Comparison of ENCODE assay signal across 2 cellular contexts in the genomic region with DNA sequence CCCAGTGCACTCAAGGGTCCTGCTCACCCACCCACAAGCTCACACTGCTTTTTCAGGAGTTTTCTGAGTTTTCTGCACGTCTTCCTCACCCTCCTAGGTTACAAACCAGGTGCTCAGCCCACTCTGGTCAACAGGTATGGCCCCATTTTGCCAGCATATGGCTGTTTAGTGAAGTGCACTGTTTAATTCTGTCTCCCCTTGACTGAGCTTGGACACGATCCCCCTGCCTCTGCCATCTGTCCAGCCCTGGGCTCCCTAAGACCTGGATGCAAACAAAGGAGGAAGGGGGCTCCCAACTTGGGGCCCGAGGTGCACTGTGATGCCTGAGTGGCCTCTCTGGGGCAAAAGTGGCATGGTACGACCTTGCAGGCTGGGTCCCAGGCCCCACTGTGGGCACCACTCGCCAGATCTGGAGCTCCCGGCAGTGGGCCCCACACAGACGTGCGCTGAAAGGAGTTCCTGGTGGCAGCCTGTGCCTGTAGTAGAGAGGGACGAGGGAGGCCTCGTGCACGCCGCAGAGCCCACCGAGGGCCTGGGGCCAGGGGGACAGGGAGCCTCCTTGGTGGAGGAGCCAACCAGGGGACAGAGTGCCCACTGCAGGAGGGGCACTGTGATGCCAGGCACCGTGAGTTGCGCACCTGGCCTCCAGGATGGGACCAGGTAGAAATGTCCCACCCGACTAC.
TF ChIP-seq lines count a peak whose summit lies in the region.

No MANE protein-coding gene starts in this region.

TF ChIP-seq in IMR-90, 13 proteins besides CTCF, POLR2A, EP300 and RAD21:
- no peak for TF ChIP-seq FOS (IDR thresholded peaks at IDR 0.05; ENCODE audit: low read depth, low read length)
- no peak for TF ChIP-seq MXI1 (IDR thresholded peaks at IDR 0.05; ENCODE audit: borderline replicate concordance, low read depth, low read length)
- TF ChIP-seq MAZ (IDR thresholded peaks at IDR 0.05; ENCODE audit: borderline replicate concordance, low read depth, low read length), result no peak
- no peak for TF ChIP-seq ELK1 (IDR thresholded peaks at IDR 0.05; ENCODE audit: borderline replicate concordance, low read depth, low read length)
- no peak for TF ChIP-seq NFE2L2 (IDR thresholded peaks at IDR 0.05; ENCODE audit: low read depth, low read length)
- no peak for TF ChIP-seq RCOR1 (IDR thresholded peaks at IDR 0.05; ENCODE audit: insufficient replicate concordance, low read length)

TF ChIP-seq in K562, 482 proteins besides CTCF, POLR2A, EP300 and RAD21 (continues in another document):
- TF ChIP-seq ZNF12 (CRISPR knock-in tag; IDR thresholded peaks at IDR 0.05) (no peak), ZNF436 (CRISPR knock-in tag; IDR thresholded peaks at IDR 0.05) (no peak), HNRNPLL (IDR thresholded peaks at IDR 0.05; ENCODE audit: low read depth, low read length, poor library complexity, severe bottlenecking) (no peak), FIP1L1 (IDR thresholded peaks at IDR 0.05; ENCODE audit: low read depth, low read length, poor library complexity, severe bottlenecking) (no peak), XRCC4 (IDR thresholded peaks at IDR 0.05; ENCODE audit: extremely low read depth, insufficient read depth, insufficient read length) (no peak), HCFC1 (IDR thresholded peaks at IDR 0.05; ENCODE audit: low read depth, low read length) (no peak), ERF (CRISPR knock-in tag; IDR thresholded peaks at IDR 0.05) (no peak), TARDBP (IDR thresholded peaks at IDR 0.05) (no peak), PHF20 (IDR thresholded peaks at IDR 0.05; ENCODE audit: partially characterized antibody) (no peak), PHB (CRISPR knock-in tag; IDR thresholded peaks at IDR 0.05) (peak; percentile 33; the same call in 1 of the 2 replicates), ID3 (CRISPR knock-in tag; IDR thresholded peaks at IDR 0.05) (no peak), ID3 (tag; IDR thresholded peaks at IDR 0.05) (0 out of 2 replicates have a peak, but pooled peaks have one; percentile 15), ZBTB33 (CRISPR knock-in tag; IDR thresholded peaks at IDR 0.05) (no peak), TAF15 (IDR thresholded peaks at IDR 0.05; ENCODE audit: low read depth, low read length) (no peak), ZNF75A (CRISPR knock-in tag; IDR thresholded peaks at IDR 0.05) (no peak), RBM25 (IDR thresholded peaks at IDR 0.05; ENCODE audit: low read depth, low read length, severe bottlenecking) (no peak), BCLAF1 (IDR thresholded peaks at IDR 0.05; ENCODE audit: borderline replicate concordance in 1 of 2, control insufficient read depth in 1 of 2, low read depth in 2 of 2, low read length in 1 of 2) (no peak), RBBP5 (IDR thresholded peaks at IDR 0.05; ENCODE audit: borderline replicate concordance, insufficient read depth, low read length, poor library complexity, severe bottlenecking) (peak; percentile 12), ZNF717 (CRISPR knock-in tag; IDR thresholded peaks at IDR 0.05) (no peak), ZBTB11 (CRISPR knock-in tag; IDR thresholded peaks at IDR 0.05) (no peak), FOXA1 (IDR thresholded peaks at IDR 0.05; ENCODE audit: borderline replicate concordance) (no peak), KLF10 (CRISPR knock-in tag; IDR thresholded peaks at IDR 0.05) (no peak), POU5F1 (IDR thresholded peaks at IDR 0.05; ENCODE audit: borderline replicate concordance, low read depth, low read length, partially characterized antibody) (no peak), GTF2F1 (IDR thresholded peaks at IDR 0.05; ENCODE audit: low read depth, low read length) (no peak), PHF8 (IDR thresholded peaks at IDR 0.05; ENCODE audit: borderline replicate concordance, low read length) (no peak), FOXK1 (CRISPR knock-in tag; IDR thresholded peaks at IDR 0.05; ENCODE audit: borderline replicate concordance) (no peak), ETS2 (tag; IDR thresholded peaks at IDR 0.05; ENCODE audit: borderline replicate concordance, poor library complexity, severe bottlenecking) (no peak), FOXJ2 (tag; IDR thresholded peaks at IDR 0.05) (no peak), FUS (optimal IDR thresholded peaks at IDR 0.05; ENCODE audit: low read depth, low read length) (no peak), SNRNP70 (optimal IDR thresholded peaks at IDR 0.05; ENCODE audit: low read depth, low read length) (no peak), ZC3H4 (CRISPR knock-in tag; IDR thresholded peaks at IDR 0.05; ENCODE audit: borderline replicate concordance) (no peak)
- TF ChIP-seq, protein P1, sequence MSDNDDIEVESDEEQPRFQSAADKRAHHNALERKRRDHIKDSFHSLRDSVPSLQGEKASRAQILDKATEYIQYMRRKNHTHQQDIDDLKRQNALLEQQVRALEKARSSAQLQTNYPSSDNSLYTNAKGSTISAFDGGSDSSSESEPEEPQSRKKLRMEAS (CRISPR knock-in tag; IDR thresholded peaks at IDR 0.05), result no peak
- TF ChIP-seq, protein P2, sequence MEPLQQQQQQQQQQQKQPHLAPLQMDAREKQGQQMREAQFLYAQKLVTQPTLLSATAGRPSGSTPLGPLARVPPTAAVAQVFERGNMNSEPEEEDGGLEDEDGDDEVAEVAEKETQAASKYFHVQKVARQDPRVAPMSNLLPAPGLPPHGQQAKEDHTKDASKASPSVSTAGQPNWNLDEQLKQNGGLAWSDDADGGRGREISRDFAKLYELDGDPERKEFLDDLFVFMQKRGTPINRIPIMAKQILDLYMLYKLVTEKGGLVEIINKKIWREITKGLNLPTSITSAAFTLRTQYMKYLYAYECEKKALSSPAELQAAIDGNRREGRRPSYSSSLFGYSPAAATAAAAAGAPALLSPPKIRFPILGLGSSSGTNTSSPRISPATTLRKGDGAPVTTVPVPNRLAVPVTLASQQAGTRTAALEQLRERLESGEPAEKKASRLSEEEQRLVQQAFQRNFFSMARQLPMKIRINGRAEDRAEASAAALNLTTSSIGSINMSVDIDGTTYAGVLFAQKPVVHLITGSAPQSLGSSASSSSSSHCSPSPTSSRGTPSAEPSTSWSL (CRISPR knock-in tag; IDR thresholded peaks at IDR 0.05; ENCODE audit: borderline replicate concordance), result no peak
- TF ChIP-seq, protein P3, sequence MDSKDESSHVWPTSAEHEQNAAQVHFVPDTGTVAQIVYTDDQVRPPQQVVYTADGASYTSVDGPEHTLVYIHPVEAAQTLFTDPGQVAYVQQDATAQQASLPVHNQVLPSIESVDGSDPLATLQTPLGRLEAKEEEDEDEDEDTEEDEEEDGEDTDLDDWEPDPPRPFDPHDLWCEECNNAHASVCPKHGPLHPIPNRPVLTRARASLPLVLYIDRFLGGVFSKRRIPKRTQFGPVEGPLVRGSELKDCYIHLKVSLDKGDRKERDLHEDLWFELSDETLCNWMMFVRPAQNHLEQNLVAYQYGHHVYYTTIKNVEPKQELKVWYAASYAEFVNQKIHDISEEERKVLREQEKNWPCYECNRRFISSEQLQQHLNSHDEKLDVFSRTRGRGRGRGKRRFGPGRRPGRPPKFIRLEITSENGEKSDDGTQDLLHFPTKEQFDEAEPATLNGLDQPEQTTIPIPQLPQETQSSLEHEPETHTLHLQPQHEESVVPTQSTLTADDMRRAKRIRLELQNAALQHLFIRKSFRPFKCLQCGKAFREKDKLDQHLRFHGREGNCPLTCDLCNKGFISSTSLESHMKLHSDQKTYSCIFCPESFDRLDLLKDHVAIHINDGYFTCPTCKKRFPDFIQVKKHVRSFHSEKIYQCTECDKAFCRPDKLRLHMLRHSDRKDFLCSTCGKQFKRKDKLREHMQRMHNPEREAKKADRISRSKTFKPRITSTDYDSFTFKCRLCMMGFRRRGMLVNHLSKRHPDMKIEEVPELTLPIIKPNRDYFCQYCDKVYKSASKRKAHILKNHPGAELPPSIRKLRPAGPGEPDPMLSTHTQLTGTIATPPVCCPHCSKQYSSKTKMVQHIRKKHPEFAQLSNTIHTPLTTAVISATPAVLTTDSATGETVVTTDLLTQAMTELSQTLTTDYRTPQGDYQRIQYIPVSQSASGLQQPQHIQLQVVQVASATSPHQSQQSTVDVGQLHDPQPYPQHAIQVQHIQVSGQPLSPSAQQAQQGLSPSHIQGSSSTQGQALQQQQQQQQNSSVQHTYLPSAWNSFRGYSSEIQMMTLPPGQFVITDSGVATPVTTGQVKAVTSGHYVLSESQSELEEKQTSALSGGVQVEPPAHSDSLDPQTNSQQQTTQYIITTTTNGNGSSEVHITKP (IDR thresholded peaks at IDR 0.05; ENCODE audit: partially characterized antibody), result no peak
- TF ChIP-seq, protein P4, sequence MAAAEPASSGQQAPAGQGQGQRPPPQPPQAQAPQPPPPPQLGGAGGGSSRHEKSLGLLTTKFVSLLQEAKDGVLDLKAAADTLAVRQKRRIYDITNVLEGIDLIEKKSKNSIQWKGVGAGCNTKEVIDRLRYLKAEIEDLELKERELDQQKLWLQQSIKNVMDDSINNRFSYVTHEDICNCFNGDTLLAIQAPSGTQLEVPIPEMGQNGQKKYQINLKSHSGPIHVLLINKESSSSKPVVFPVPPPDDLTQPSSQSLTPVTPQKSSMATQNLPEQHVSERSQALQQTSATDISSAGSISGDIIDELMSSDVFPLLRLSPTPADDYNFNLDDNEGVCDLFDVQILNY (CRISPR knock-in tag; IDR thresholded peaks at IDR 0.05), result no peak
- TF ChIP-seq, protein P5, sequence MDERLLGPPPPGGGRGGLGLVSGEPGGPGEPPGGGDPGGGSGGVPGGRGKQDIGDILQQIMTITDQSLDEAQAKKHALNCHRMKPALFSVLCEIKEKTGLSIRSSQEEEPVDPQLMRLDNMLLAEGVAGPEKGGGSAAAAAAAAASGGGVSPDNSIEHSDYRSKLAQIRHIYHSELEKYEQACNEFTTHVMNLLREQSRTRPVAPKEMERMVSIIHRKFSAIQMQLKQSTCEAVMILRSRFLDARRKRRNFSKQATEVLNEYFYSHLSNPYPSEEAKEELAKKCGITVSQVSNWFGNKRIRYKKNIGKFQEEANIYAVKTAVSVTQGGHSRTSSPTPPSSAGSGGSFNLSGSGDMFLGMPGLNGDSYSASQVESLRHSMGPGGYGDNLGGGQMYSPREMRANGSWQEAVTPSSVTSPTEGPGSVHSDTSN (CRISPR knock-in tag; IDR thresholded peaks at IDR 0.05; ENCODE audit: low read depth), result no peak
- TF ChIP-seq, protein P5 (tag; conservative IDR thresholded peaks at IDR 0.05; ENCODE audit: low read depth), result no peak
